ENCODE assay signal across 8 cellular contexts in genomic region chr5:43065384-43066230, GRCh38. TPM values are rescaled to one million over a fixed set of nuclear protein-coding genes. Genes with fewer than 3 reads are reported as not detected.
DNase-seq lines count a peak whose midpoint lies in the region; ATAC-seq, FAIRE-seq and TF ChIP-seq lines count a peak whose summit lies in the region.

No MANE protein-coding gene starts in this region.

- H3K9me3 Mint-ChIP-seq in astrocyte (ENCODE audit: unreplicated experiment) = no peaks in the 10 kb centered on the region

- H3K4me1 Mint-ChIP-seq in astrocyte (ENCODE audit: low read depth, unreplicated experiment) = peaks cover 24% of the 10 kb centered on the region

- ATAC-seq in Right ventricle myocardium inferior (peak; percentile 30), HG02884 (IDR thresholded peaks at IDR 0.05; ENCODE audit: unreplicated experiment) (no peak)

- peak overlapping the region; percentile 97 for H3K4me3 Mint-ChIP-seq in astrocyte (ENCODE audit: unreplicated experiment)

- peak overlapping the region; percentile 97 for H3K27ac ChIP-seq in astrocyte (ENCODE audit: low read depth, low read length)
- no peak overlapping the region for H3K27ac ChIP-seq in iPS DF 6.9 (ENCODE audit: low read length)
- H3K27ac ChIP-seq in sigmoid colon = peak overlapping the region; percentile 94 to 100 (median 98)

- FAIRE-seq in astrocyte (lab: Jason Lieb, UNC) = no peak

- peaks cover 19% of the 10 kb centered on the region for H3K4me1 ChIP-seq in astrocyte (ENCODE audit: insufficient read depth, low read length)
- H3K4me1 ChIP-seq in iPS DF 6.9 (ENCODE audit: control insufficient read depth, insufficient read depth, low read length) = peaks cover 4% of the 10 kb centered on the region; the same call in 1 of the 2 replicates
- peaks cover 0 to 35% (median 25%) of the 10 kb centered on the region in 4 donors for H3K4me1 ChIP-seq in sigmoid colon

- TF ChIP-seq CTCF in astrocyte (IDR thresholded peaks at IDR 0.05; ENCODE audit: insufficient read depth, low read depth, low read length) = no peak
- no peak for TF ChIP-seq CTCF in sigmoid colon (IDR thresholded peaks at IDR 0.05)

- peak overlapping the region; percentile 97 for H3K9ac ChIP-seq in astrocyte (ENCODE audit: low read length)

- no peaks in the 10 kb centered on the region for H3K27me3 Mint-ChIP-seq in astrocyte (ENCODE audit: low read depth, unreplicated experiment)

- peaks cover 3% of the 10 kb centered on the region for H3K36me3 ChIP-seq in astrocyte (ENCODE audit: insufficient read depth, low read length)
- H3K36me3 ChIP-seq in iPS DF 6.9 (ENCODE audit: control insufficient read depth, insufficient read depth, low read length) = no peaks in the 10 kb centered on the region
- peaks cover 0 to 8% (median under 1%) of the 10 kb centered on the region in 4 donors for H3K36me3 ChIP-seq in sigmoid colon

- H3K27me3 ChIP-seq in astrocyte (ENCODE audit: insufficient read depth, low read length) (no peaks in the 10 kb centered on the region), iPS DF 6.9 (ENCODE audit: control insufficient read depth, insufficient read depth, low read length) (no peaks in the 10 kb centered on the region), sigmoid colon (no peaks in the 10 kb centered on the region)

- peaks cover 85% of the 10 kb centered on the region for H3K79me2 ChIP-seq in astrocyte (ENCODE audit: insufficient read depth, low read length)

- H3K4me3 ChIP-seq in astrocyte (ENCODE audit: insufficient read depth, low read depth, low read length) (peak overlapping the region; percentile 79), iPS DF 6.9 (ENCODE audit: low read length) (peak overlapping the region; percentile 81; the same call in 1 of the 2 replicates), sigmoid colon (peak overlapping the region; percentile 65 to 91 (median 80))

- peak overlapping the region; percentile 89 for H3K4me2 ChIP-seq in astrocyte (ENCODE audit: low read length)

- intact Hi-C loops in Right ventricle myocardium inferior (cut with DNase I) (loop anchor here (1.0 to 10.0 kb wide), 6 partner anchors 25 to 417 kb away; partner anchors contain the start of genes ANXA2R, HMGCS1 and TMEM267), cardiac septum (cut with DNase I) (loop anchor here (1.0 to 5.0 kb wide), 5 partner anchors 23 to 72 kb away; partner anchors contain the start of gene ZNF131), sigmoid colon (cut with DNase I) (loop anchor here (1.0 to 5.0 kb wide), 7 partner anchors 24 to 417 kb away; partner anchors contain the start of genes HMGCS1, NIM1K, TMEM267 and ZNF131)

- H3K9me3 ChIP-seq in astrocyte (ENCODE audit: insufficient read depth, low read depth, low read length) (no peaks in the 10 kb centered on the region), iPS DF 6.9 (ENCODE audit: control insufficient read depth, insufficient read depth, low read length) (no peaks in the 10 kb centered on the region), sigmoid colon (no peaks in the 10 kb centered on the region)

- peak overlapping the region; percentile 85 for H2AFZ ChIP-seq in astrocyte (ENCODE audit: low read depth, low read length)

- no peak for TF ChIP-seq POLR2A in sigmoid colon (IDR thresholded peaks at IDR 0.05)

- H3K36me3 Mint-ChIP-seq in astrocyte (ENCODE audit: low read depth, unreplicated experiment) = peaks cover 5% of the 10 kb centered on the region

- peaks cover 7% of the 10 kb centered on the region for H4K20me1 ChIP-seq in astrocyte (ENCODE audit: insufficient read depth, low read length)

- H3K27ac Mint-ChIP-seq in astrocyte (ENCODE audit: unreplicated experiment) = peak overlapping the region; percentile 98

- DNase-seq in Right ventricle myocardium inferior (ENCODE audit: missing footprints) = peak; percentile 85
- no peak for DNase-seq in cardiac septum (ENCODE audit: low spot score)
- peak; percentile 51 for DNase-seq in HT1080 (ENCODE audit: low read depth)
- DNase-seq in T follicular helper cell (ENCODE audit: low read depth) = peak; percentile 34
- peak; percentile 53 for DNase-seq in astrocyte (ENCODE audit: low read depth)
- no peak for DNase-seq in iPS DF 6.9 (ENCODE audit: low read depth, low spot score)
- DNase-seq in sigmoid colon = peak; percentile 86

- no CpG with 5 or more reads among the region's 36 CpGs for WGBS in iPS DF 6.9 (ENCODE audit: insufficient coverage, insufficient read length)
- 1% methylated on average over 36 of the region's 36 CpGs for WGBS in sigmoid colon, 2 donors

- no peak for TF ChIP-seq EP300 in sigmoid colon (IDR thresholded peaks at IDR 0.05)

RNA-seq across cellular contexts. Expression of gene ANXA2R, which starts 25.5 kb away (rescaled TPM):
- total RNA-seq in Right ventricle myocardium inferior (0.84 TPM), cardiac septum (1.2 TPM), astrocyte (0.50 and 0.77 TPM in 2 replicates), sigmoid colon (1 to 10 TPM; 1.8 to 4.4 (median 3.7) TPM)
- 0.23 and 0.59 TPM in 2 replicates for total RNA-seq in HT1080 (2014; rRNA removed; shearing (Covaris generic))
- 0.15 and 0.24 TPM in 2 replicates for polyA plus RNA-seq in HT1080 (2015; cell fraction: cytosol; rRNA removed)
- polyA plus RNA-seq in HT1080 (2015; cell fraction: nucleus; rRNA removed) = 0.78 and 1.9 TPM in 2 replicates
- polyA plus RNA-seq in sigmoid colon = 10 to 100 TPM in 1 of 3 donors, 1 to 10 TPM in 1, under 1 TPM in 1; 0.69 to 12.4 (median 1.8) TPM

RNA-seq across cellular contexts. Expression of gene ZNF131, which starts 55.1 kb away (rescaled TPM):
- total RNA-seq in Right ventricle myocardium inferior (14.6 TPM), cardiac septum (16.3 TPM), astrocyte (25.7 and 28.7 TPM in 2 replicates), sigmoid colon (10 to 100 TPM; 21.7 to 35.3 (median 29.2) TPM)
- 22.2 and 25.9 TPM in 2 replicates for total RNA-seq in HT1080 (2014; rRNA removed; shearing (Covaris generic))
- 21.7 and 31.9 TPM in 2 replicates for polyA plus RNA-seq in HT1080 (2015; cell fraction: cytosol; rRNA removed)
- 28.4 and 30.2 TPM in 2 replicates for polyA plus RNA-seq in HT1080 (2015; cell fraction: nucleus; rRNA removed)
- polyA plus RNA-seq in sigmoid colon = 10 to 100 TPM; 13.8 to 20.8 (median 20.1) TPM

Comparison
In these comparisons a context has a peak if more than half of its experiments do, and no peak if none do; other contexts are left out.
1. DNase-seq: peak in Right ventricle myocardium inferior (single experiment), HT1080 (single experiment), T follicular helper cell (single experiment), astrocyte (single experiment) and sigmoid colon (single experiment); none in cardiac septum (single experiment) and iPS DF 6.9 (single experiment).
2. Peak in every context shown above with its lines, with median percentiles within 50 percentile points of each other: H3K4me3 ChIP-seq.